ENCODE assay signal across 1 cellular context in the genomic region with DNA sequence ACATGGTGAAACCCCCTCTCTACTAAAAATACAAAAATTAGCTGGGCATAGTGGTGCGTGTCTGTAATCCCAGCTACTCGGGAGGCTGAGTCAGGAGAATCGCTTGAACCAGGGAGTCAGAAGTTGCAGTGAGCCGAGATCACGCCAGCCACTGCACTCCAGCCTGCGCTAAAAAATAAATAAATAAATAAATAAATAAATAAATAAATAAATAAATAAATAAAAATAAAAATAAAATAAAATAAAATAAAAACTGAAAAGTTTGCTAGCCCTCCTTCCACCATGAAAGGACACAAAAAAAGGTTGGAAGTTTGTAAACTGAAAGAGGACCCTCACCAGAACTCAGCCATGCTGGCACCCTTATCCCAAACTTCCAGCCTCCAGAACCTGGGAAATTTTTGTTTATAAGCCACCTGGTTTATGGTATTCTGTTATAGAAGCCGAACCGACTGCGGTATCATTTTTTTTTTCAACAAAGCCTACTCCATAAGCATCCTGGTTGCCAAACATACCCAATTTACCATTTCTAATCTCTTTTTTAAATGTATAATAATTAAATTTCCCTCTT.
TF ChIP-seq lines count a peak whose summit lies in the region.

No MANE protein-coding gene starts in this region.

TF ChIP-seq in HEK293, 187 proteins besides CTCF, POLR2A, EP300 and RAD21 (continued from another document and continues in another):
- TF ChIP-seq ZNF426 (tag by site-specific recombination; IDR thresholded peaks at IDR 0.05) (peak; percentile 92), ZBTB17 (tag by site-specific recombination; IDR thresholded peaks at IDR 0.05) (no peak), HOXD13 (CRISPR knock-in tag; IDR thresholded peaks at IDR 0.05; ENCODE audit: borderline replicate concordance) (no peak), PATZ1 (tag by site-specific recombination; IDR thresholded peaks at IDR 0.05) (no peak), KLF10 (tag by site-specific recombination; IDR thresholded peaks at IDR 0.05) (no peak), ZNF621 (tag by site-specific recombination; IDR thresholded peaks at IDR 0.05) (no peak), ZNF341 (tag by site-specific recombination; IDR thresholded peaks at IDR 0.05; ENCODE audit: low read depth) (no peak), ZSCAN4 (tag by site-specific recombination; IDR thresholded peaks at IDR 0.05) (no peak), ZXDB (tag by site-specific recombination; IDR thresholded peaks at IDR 0.05) (peak; percentile 52), ZNF555 (tag by site-specific recombination; conservative IDR thresholded peaks at IDR 0.05) (peak; percentile 87), ZNF354C (tag by site-specific recombination; IDR thresholded peaks at IDR 0.05; ENCODE audit: borderline replicate concordance, low read depth) (no peak), ZNF701 (tag by site-specific recombination; IDR thresholded peaks at IDR 0.05) (no peak), ZNF501 (tag by site-specific recombination; IDR thresholded peaks at IDR 0.05) (peak; percentile 72; the same call in 1 of the 2 replicates), ZNF510 (tag by site-specific recombination; IDR thresholded peaks at IDR 0.05; ENCODE audit: insufficient replicate concordance) (peak; percentile 32), ZNF280D (tag by site-specific recombination; IDR thresholded peaks at IDR 0.05) (no peak), BCL11B (tag by site-specific recombination; IDR thresholded peaks at IDR 0.05; ENCODE audit: low read depth) (no peak), ZNF335 (tag by site-specific recombination; conservative IDR thresholded peaks at IDR 0.05) (no peak), ATF2 (tag by site-specific recombination; IDR thresholded peaks at IDR 0.05; ENCODE audit: low read depth) (no peak), MYNN (tag by site-specific recombination; IDR thresholded peaks at IDR 0.05; ENCODE audit: borderline replicate concordance) (no peak), HIC1 (tag by site-specific recombination; IDR thresholded peaks at IDR 0.05) (no peak), ZFP41 (tag by site-specific recombination; IDR thresholded peaks at IDR 0.05; ENCODE audit: borderline replicate concordance) (no peak), MEIS1 (CRISPR knock-in tag; IDR thresholded peaks at IDR 0.05; ENCODE audit: borderline replicate concordance) (no peak), ZNF529 (tag by site-specific recombination; IDR thresholded peaks at IDR 0.05; ENCODE audit: insufficient replicate concordance) (peak; percentile 28), PRDM10 (tag by site-specific recombination; IDR thresholded peaks at IDR 0.05) (no peak), FEZF1 (tag by site-specific recombination; IDR thresholded peaks at IDR 0.05) (no peak), MZF1 (tag by site-specific recombination; IDR thresholded peaks at IDR 0.05; ENCODE audit: borderline replicate concordance) (no peak; the same call in 1 of the 2 replicates), ZNF654 (tag by site-specific recombination; IDR thresholded peaks at IDR 0.05; ENCODE audit: low read depth) (peak; percentile 23), YY2 (tag by site-specific recombination; IDR thresholded peaks at IDR 0.05) (no peak), GFI1B (tag by site-specific recombination; IDR thresholded peaks at IDR 0.05) (no peak), ZIC2 (tag by site-specific recombination; IDR thresholded peaks at IDR 0.05) (no peak), ZNF223 (tag by site-specific recombination; IDR thresholded peaks at IDR 0.05) (no peak), ZNF747 (tag by site-specific recombination; IDR thresholded peaks at IDR 0.05) (no peak), ZBTB48 (tag by site-specific recombination; IDR thresholded peaks at IDR 0.05) (no peak), ZBTB20 (tag by site-specific recombination; IDR thresholded peaks at IDR 0.05) (no peak), ZNF132 (tag by site-specific recombination; IDR thresholded peaks at IDR 0.05; ENCODE audit: borderline replicate concordance) (no peak), ZBTB21 (tag by site-specific recombination; IDR thresholded peaks at IDR 0.05) (0 out of 2 replicates have a peak, but pooled peaks have one; percentile 29), KLF16 (tag by site-specific recombination; IDR thresholded peaks at IDR 0.05) (no peak), ZNF785 (tag by site-specific recombination; IDR thresholded peaks at IDR 0.05) (no peak), ZNF48 (tag by site-specific recombination; IDR thresholded peaks at IDR 0.05) (no peak)
- TF ChIP-seq, protein P1, sequence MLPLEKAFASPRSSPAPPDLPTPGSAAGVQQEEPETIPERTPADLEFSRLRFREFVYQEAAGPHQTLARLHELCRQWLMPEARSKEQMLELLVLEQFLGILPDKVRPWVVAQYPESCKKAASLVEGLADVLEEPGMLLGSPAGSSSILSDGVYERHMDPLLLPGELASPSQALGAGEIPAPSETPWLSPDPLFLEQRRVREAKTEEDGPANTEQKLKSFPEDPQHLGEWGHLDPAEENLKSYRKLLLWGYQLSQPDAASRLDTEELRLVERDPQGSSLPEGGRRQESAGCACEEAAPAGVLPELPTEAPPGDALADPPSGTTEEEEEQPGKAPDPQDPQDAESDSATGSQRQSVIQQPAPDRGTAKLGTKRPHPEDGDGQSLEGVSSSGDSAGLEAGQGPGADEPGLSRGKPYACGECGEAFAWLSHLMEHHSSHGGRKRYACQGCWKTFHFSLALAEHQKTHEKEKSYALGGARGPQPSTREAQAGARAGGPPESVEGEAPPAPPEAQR (tag by site-specific recombination; IDR thresholded peaks at IDR 0.05) = no peak
- TF ChIP-seq, protein P2, sequence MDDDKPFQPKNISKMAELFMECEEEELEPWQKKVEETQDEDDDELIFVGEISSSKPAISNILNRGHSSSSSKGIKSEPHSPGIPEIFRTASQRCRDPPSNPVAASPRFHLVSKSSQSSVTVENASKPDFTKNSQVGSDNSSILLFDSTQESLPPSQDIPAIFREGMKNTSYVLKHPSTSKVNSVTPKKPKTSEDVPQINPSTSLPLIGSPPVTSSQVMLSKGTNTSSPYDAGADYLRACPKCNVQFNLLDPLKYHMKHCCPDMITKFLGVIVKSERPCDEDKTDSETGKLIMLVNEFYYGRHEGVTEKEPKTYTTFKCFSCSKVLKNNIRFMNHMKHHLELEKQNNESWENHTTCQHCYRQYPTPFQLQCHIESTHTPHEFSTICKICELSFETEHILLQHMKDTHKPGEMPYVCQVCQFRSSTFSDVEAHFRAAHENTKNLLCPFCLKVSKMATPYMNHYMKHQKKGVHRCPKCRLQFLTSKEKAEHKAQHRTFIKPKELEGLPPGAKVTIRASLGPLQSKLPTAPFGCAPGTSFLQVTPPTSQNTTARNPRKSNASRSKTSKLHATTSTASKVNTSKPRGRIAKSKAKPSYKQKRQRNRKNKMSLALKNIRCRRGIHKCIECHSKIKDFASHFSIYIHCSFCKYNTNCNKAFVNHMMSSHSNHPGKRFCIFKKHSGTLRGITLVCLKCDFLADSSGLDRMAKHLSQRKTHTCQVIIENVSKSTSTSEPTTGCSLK (tag by site-specific recombination; IDR thresholded peaks at IDR 0.05) = no peak
- TF ChIP-seq, protein P3, sequence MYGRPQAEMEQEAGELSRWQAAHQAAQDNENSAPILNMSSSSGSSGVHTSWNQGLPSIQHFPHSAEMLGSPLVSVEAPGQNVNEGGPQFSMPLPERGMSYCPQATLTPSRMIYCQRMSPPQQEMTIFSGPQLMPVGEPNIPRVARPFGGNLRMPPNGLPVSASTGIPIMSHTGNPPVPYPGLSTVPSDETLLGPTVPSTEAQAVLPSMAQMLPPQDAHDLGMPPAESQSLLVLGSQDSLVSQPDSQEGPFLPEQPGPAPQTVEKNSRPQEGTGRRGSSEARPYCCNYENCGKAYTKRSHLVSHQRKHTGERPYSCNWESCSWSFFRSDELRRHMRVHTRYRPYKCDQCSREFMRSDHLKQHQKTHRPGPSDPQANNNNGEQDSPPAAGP (tag by site-specific recombination; IDR thresholded peaks at IDR 0.05) = no peak
